Comparison of ENCODE assay signal across 8 cellular contexts in genomic region chr1:26336477-26337205, GRCh38. TPM values are rescaled to one million over a fixed set of nuclear protein-coding genes. Genes with fewer than 3 reads are reported as not detected.
DNase-seq lines count a peak whose midpoint lies in the region; ATAC-seq lines count a peak whose summit lies in the region.

No MANE protein-coding gene starts in this region.

- H3K27me3 ChIP-seq in mucosa of stomach (ENCODE audit: control insufficient read depth, insufficient read depth, low read length): no peaks in the 10 kb centered on the region

- DNase-seq in Caki2 (ENCODE audit: low read depth) (peak; percentile 80), NCI-H2196 treated with DMSO at 0.1 percent for 48 hours (lab: John Stamatoyannopoulos, UW; ENCODE audit: unreplicated experiment) (peak; percentile 86)
- peak; percentile 88 for DNase-seq in activated CD4-positive, alpha-beta memory T cell treated with anti-CD3 and anti-CD28 coated beads for 36 hours
- peak; percentile 79 for DNase-seq in effector CD4-positive, alpha-beta T cell
- peak; percentile 68 for DNase-seq in stimulated activated CD8-positive, alpha-beta memory T cell treated with anti-CD3 and anti-CD28 coated beads, Interleukin-7, amount 100 ng/mL, for 24 hours (ENCODE audit: low read depth)

- CTCF ChIA-PET in activated CD4-positive, alpha-beta memory T cell treated with anti-CD3 and anti-CD28 coated beads for 36 hours (lab: Charles Lee): interaction anchor here (1.3 to 2.2 kb wide), 3 partner anchors 15 to 61 kb away, joined by 5 to 8 read pairs (median 8); no protein-coding TSS in a partner anchor

- no peaks in the 10 kb centered on the region for H3K9me3 ChIP-seq in mucosa of stomach (ENCODE audit: control insufficient read depth, low read length)

- peak; percentile 51 for ATAC-seq in HG02610 (IDR thresholded peaks at IDR 0.05; ENCODE audit: unreplicated experiment)
- no peak for ATAC-seq in HG03378 (IDR thresholded peaks at IDR 0.05; ENCODE audit: unreplicated experiment)

- peak overlapping the region; percentile 86 for H3K4me3 Mint-ChIP-seq in activated CD4-positive, alpha-beta memory T cell treated with anti-CD3 and anti-CD28 coated beads for 36 hours

- no peak overlapping the region for H3K9ac ChIP-seq in mucosa of stomach (ENCODE audit: low read length)

- H3K27ac Mint-ChIP-seq in activated CD4-positive, alpha-beta memory T cell treated with anti-CD3 and anti-CD28 coated beads for 36 hours: no peak overlapping the region

- no peaks in the 10 kb centered on the region for H3K9me3 Mint-ChIP-seq in activated CD4-positive, alpha-beta memory T cell treated with anti-CD3 and anti-CD28 coated beads for 36 hours

- H3K4me1 Mint-ChIP-seq in activated CD4-positive, alpha-beta memory T cell treated with anti-CD3 and anti-CD28 coated beads for 36 hours (ENCODE audit: low read depth): peaks cover 5% of the 10 kb centered on the region

- H3K27me3 Mint-ChIP-seq in activated CD4-positive, alpha-beta memory T cell treated with anti-CD3 and anti-CD28 coated beads for 36 hours: no peaks in the 10 kb centered on the region

- H3K4me1 ChIP-seq in mucosa of stomach (ENCODE audit: control insufficient read depth, insufficient read depth, low read length): no peaks in the 10 kb centered on the region

- intact Hi-C loops in activated CD4-positive, alpha-beta memory T cell treated with anti-CD3 and anti-CD28 coated beads for 36 hours (cut with micrococcal nuclease): no loop called here

- in situ Hi-C loops in Caki2 (cut with HindIII; ENCODE audit: low pct_unique_long_range_greater_than_20kb, low sequenced_read_pairs): no loop called here

- no peaks in the 10 kb centered on the region for H3K36me3 Mint-ChIP-seq in activated CD4-positive, alpha-beta memory T cell treated with anti-CD3 and anti-CD28 coated beads for 36 hours

- H3K36me3 ChIP-seq in mucosa of stomach (ENCODE audit: control insufficient read depth, insufficient read depth, low read length): no peaks in the 10 kb centered on the region

- POLR2A ChIA-PET in activated CD4-positive, alpha-beta memory T cell treated with anti-CD3 and anti-CD28 coated beads for 36 hours (lab: Charles Lee): no interaction called here

- H3K4me3 ChIP-seq in mucosa of stomach (ENCODE audit: low read length): peak overlapping the region; percentile 0

RNA-seq across cellular contexts. Expression of gene CRYBG2, which starts 17.3 kb away (rescaled TPM):
- 13.2 TPM in 1 of 2 replicates, not detected in the other for total RNA-seq in Caki2 (2014; rRNA removed; shearing (Covaris generic); ENCODE audit: low replicate concordance)
- 1 to 10 TPM; 1.3 to 1.6 TPM for total RNA-seq in activated CD4-positive, alpha-beta memory T cell treated with anti-CD3 and anti-CD28 coated beads for 36 hours

RNA-seq across cellular contexts. Expression of gene CD52, which starts 18.9 kb away (rescaled TPM):
- total RNA-seq in Caki2 (2014; rRNA removed; shearing (Covaris generic); ENCODE audit: low replicate concordance): not detected in 2 replicates
- 100 to 1,000 TPM; 261 to 291 TPM for total RNA-seq in activated CD4-positive, alpha-beta memory T cell treated with anti-CD3 and anti-CD28 coated beads for 36 hours

RNA-seq across cellular contexts. Expression of gene UBXN11, which starts 30.2 kb away (rescaled TPM):
- total RNA-seq in Caki2 (2014; rRNA removed; shearing (Covaris generic); ENCODE audit: low replicate concordance): 4.2 and 12.1 TPM in 2 replicates
- 10 to 100 TPM; 24.5 to 26.1 TPM for total RNA-seq in activated CD4-positive, alpha-beta memory T cell treated with anti-CD3 and anti-CD28 coated beads for 36 hours

RNA-seq across cellular contexts. Expression of gene ZNF683, which starts 35.9 kb away (rescaled TPM):
- not detected in 2 replicates for total RNA-seq in Caki2 (2014; rRNA removed; shearing (Covaris generic); ENCODE audit: low replicate concordance)
- total RNA-seq in activated CD4-positive, alpha-beta memory T cell treated with anti-CD3 and anti-CD28 coated beads for 36 hours: not detected

RNA-seq across cellular contexts. Expression of gene SH3BGRL3, which starts 56.8 kb away (rescaled TPM):
- total RNA-seq in Caki2 (2014; rRNA removed; shearing (Covaris generic); ENCODE audit: low replicate concordance): 7.4 and 12.5 TPM in 2 replicates
- 100 to 1,000 TPM; 305 to 320 TPM for total RNA-seq in activated CD4-positive, alpha-beta memory T cell treated with anti-CD3 and anti-CD28 coated beads for 36 hours

Comparison
In these comparisons a context has a peak if more than half of its experiments do, and no peak if none do; other contexts are left out.
1. RNA of gene CD52, which starts 18.9 kb away (total RNA-seq): 261 to 291 TPM in activated CD4-positive, alpha-beta memory T cell treated with anti-CD3 and anti-CD28 coated beads for 36 hours; not detected in Caki2; every median in the first group is over 100 times any median in the second.
2. Peak in every context shown above with its lines, with median percentiles within 50 percentile points of each other: DNase-seq.